Comparison of ENCODE assay signal across 8 cellular contexts in genomic region chr7:36391436-36392198, GRCh38. TPM values are rescaled to one million over a fixed set of nuclear protein-coding genes. Genes with fewer than 3 reads are reported as not detected.
DNase-seq lines count a peak whose midpoint lies in the region; ATAC-seq and TF ChIP-seq lines count a peak whose summit lies in the region.

No MANE protein-coding gene starts in this region.

- TF ChIP-seq CTCF in Calu3 (IDR thresholded peaks at IDR 0.05; ENCODE audit: unreplicated experiment) (no peak), VCaP (conservative IDR thresholded peaks at IDR 0.05) (no peak), psoas muscle (IDR thresholded peaks at IDR 0.05) (no peak)

- H3K36me3 ChIP-seq in psoas muscle (ENCODE audit: insufficient read depth in 1 of 2, low read depth in 1 of 2) = no peaks in the 10 kb centered on the region

- peak overlapping the region; percentile 82 for H3K4me3 Mint-ChIP-seq in Calu3 (ENCODE audit: low read depth, unreplicated experiment)
- peak overlapping the region; percentile 46 for H3K4me3 Mint-ChIP-seq in memory B cell

- peak; percentile 38 for ATAC-seq in GM18873 (IDR thresholded peaks at IDR 0.05; ENCODE audit: low FRiP score, unreplicated experiment)
- ATAC-seq in HG03520 (IDR thresholded peaks at IDR 0.05; ENCODE audit: unreplicated experiment) = peak; percentile 48
- ATAC-seq in memory B cell (ENCODE audit: low read depth) = no peak
- no peak for ATAC-seq in psoas muscle

- H3K4me3 ChIP-seq in psoas muscle = no peak overlapping the region

- H3K27ac Mint-ChIP-seq in Calu3 (ENCODE audit: unreplicated experiment) (peak overlapping the region; percentile 92), memory B cell (no peak overlapping the region)

- peak overlapping the region; percentile 11; the same call in 1 of the 2 replicates for H3K27ac ChIP-seq in VCaP
- no peak overlapping the region for H3K27ac ChIP-seq in psoas muscle

- no peaks in the 10 kb centered on the region for H3K9me3 Mint-ChIP-seq in Calu3 (ENCODE audit: low read depth, unreplicated experiment)
- H3K9me3 Mint-ChIP-seq in memory B cell = no peaks in the 10 kb centered on the region

- DNase-seq in Calu3 (peak; percentile 49), memory B cell (ENCODE audit: low spot score in 2 of 2) (no peak), epidermal melanocyte (ENCODE audit: insufficient read length, low spot score) (no peak), nucleus accumbens (lab: John Stamatoyannopoulos, UW) (no peak), psoas muscle (no peak)

- peaks cover 7% of the 10 kb centered on the region for H3K4me1 ChIP-seq in psoas muscle

- H3K4me1 Mint-ChIP-seq in Calu3 (ENCODE audit: low read depth, unreplicated experiment) (peaks cover 66% of the 10 kb centered on the region), memory B cell (peaks cover 13% of the 10 kb centered on the region)

- no TSS peak for BruUV-seq in Calu3 (replicated peaks; lab: Mats Ljungman, UMichigan)

- WGBS in psoas muscle, 3 donors = 54 to 60% (median 55%) methylated on average over 10 of the region's 10 CpGs

- no peaks in the 10 kb centered on the region for H3K9me3 ChIP-seq in psoas muscle

- intact Hi-C loops in Calu3 (cut with micrococcal nuclease; ENCODE audit: unreplicated experiment) = no loop called here
- intact Hi-C loops in psoas muscle (cut with DNase I) = no loop called here

- no peaks in the 10 kb centered on the region for H3K27me3 Mint-ChIP-seq in Calu3 (ENCODE audit: unreplicated experiment)
- H3K27me3 Mint-ChIP-seq in memory B cell = no peaks in the 10 kb centered on the region

- H3K27me3 ChIP-seq in psoas muscle (ENCODE audit: insufficient read depth in 3 of 3, low read length in 2 of 3) = no peaks in the 10 kb centered on the region

- CTCF ChIA-PET in Calu3 (lab: Charles Lee) = interaction anchor here (0.6 to 3.2 kb wide), 7 partner anchors 10 to 403 kb away, joined by 3 to 23 read pairs (median 4); a partner anchor contains a TSS

- H3K36me3 Mint-ChIP-seq in Calu3 (ENCODE audit: insufficient read depth, unreplicated experiment) = peaks cover 66% of the 10 kb centered on the region
- H3K36me3 Mint-ChIP-seq in memory B cell = no peaks in the 10 kb centered on the region

RNA-seq across cellular contexts. Expression of gene ANLN, which starts 2.0 kb away (rescaled TPM):
- 207 and 274 TPM in 2 replicates for total RNA-seq in Calu3 (2022)
- 1 to 10 TPM in 3 of 4 donors, under 1 TPM in 1; 0.41 to 2.4 (median 1.1) TPM for total RNA-seq in psoas muscle
- polyA plus RNA-seq in psoas muscle = under 1 TPM; 0.11 to 0.52 (median 0.13) TPM

Comparison
In these comparisons a context has a peak if more than half of its experiments do, and no peak if none do; other contexts are left out.
1. ATAC-seq: peak in GM18873 (single experiment) and HG03520 (single experiment); none in memory B cell (single experiment) and psoas muscle (0 of 4).
2. RNA of gene ANLN, which starts 2.0 kb away (total RNA-seq): 207 to 274 TPM in Calu3; 0.41 to 2.4 TPM in psoas muscle; every median in the first group is over 10 times any median in the second.